1 cellular context compared by ENCODE assay signal in genomic region chr5:59661939-59662615, GRCh38.
TF ChIP-seq lines count a peak whose summit lies in the region.

No MANE protein-coding gene starts in this region.

TF ChIP-seq in HepG2, 621 proteins besides CTCF, POLR2A, EP300 and RAD21 (continued from another document):
- TF ChIP-seq, protein P1, sequence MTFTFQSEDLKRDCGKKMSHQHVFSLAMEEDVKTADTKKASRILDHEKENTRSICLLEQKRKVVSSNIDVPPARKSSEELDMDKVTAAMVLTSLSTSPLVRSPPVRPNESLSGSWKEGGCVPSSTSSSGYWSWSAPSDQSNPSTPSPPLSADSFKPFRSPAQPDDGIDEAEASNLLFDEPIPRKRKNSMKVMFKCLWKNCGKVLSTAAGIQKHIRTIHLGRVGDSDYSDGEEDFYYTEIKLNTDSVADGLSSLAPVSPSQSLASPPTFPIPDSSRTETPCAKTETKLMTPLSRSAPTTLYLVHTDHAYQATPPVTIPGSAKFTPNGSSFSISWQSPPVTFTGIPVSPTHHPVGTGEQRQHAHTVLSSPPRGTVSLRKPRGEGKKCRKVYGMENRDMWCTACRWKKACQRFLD (CRISPR knock-in tag; IDR thresholded peaks at IDR 0.05; ENCODE audit: borderline replicate concordance) = no peak
- TF ChIP-seq SAP130 (CRISPR knock-in tag; IDR thresholded peaks at IDR 0.05; ENCODE audit: low read depth) (peak; percentile 38; the same call in 1 of the 2 replicates), ZNF510 (CRISPR knock-in tag; IDR thresholded peaks at IDR 0.05; ENCODE audit: low read depth) (no peak), NCOR1 (IDR thresholded peaks at IDR 0.05; ENCODE audit: borderline replicate concordance, low read length) (0 out of 2 replicates have a peak, but pooled peaks have one; percentile 20), FOXA1 (IDR thresholded peaks at IDR 0.05) (no peak), FOXA1 (CRISPR knock-in tag; IDR thresholded peaks at IDR 0.05) (no peak), ZIK1 (CRISPR knock-in tag; IDR thresholded peaks at IDR 0.05; ENCODE audit: borderline replicate concordance, low read depth) (no peak), ZNF143 (CRISPR knock-in tag; IDR thresholded peaks at IDR 0.05) (no peak), SOX5 (CRISPR knock-in tag; IDR thresholded peaks at IDR 0.05; ENCODE audit: borderline replicate concordance) (peak; percentile 63), ZNF652 (CRISPR knock-in tag; IDR thresholded peaks at IDR 0.05; ENCODE audit: borderline replicate concordance, low read depth) (no peak), MEIS2 (CRISPR knock-in tag; IDR thresholded peaks at IDR 0.05) (peak; percentile 89), POGZ (CRISPR knock-in tag; IDR thresholded peaks at IDR 0.05) (peak; percentile 87), NFIC (IDR thresholded peaks at IDR 0.05; ENCODE audit: low read length) (0 out of 2 replicates have a peak, but pooled peaks have one; percentile 23), HNRNPK (IDR thresholded peaks at IDR 0.05; ENCODE audit: low read depth, low read length, poor library complexity, severe bottlenecking) (no peak), HNF4A (CRISPR knock-in tag; IDR thresholded peaks at IDR 0.05) (peak; percentile 67), TFAP4 (IDR thresholded peaks at IDR 0.05; ENCODE audit: borderline replicate concordance, low read depth) (peak; percentile 59), MEIS1 (CRISPR knock-in tag; IDR thresholded peaks at IDR 0.05; ENCODE audit: borderline replicate concordance) (peak; percentile 75), ZMYM4 (CRISPR knock-in tag; IDR thresholded peaks at IDR 0.05) (peak; percentile 44; the same call in 1 of the 2 replicates), NPAS2 (CRISPR knock-in tag; IDR thresholded peaks at IDR 0.05; ENCODE audit: borderline replicate concordance) (no peak), ZNF251 (CRISPR knock-in tag; IDR thresholded peaks at IDR 0.05) (no peak), KLF12 (CRISPR knock-in tag; IDR thresholded peaks at IDR 0.05; ENCODE audit: borderline replicate concordance) (no peak), MED1 (CRISPR knock-in tag; IDR thresholded peaks at IDR 0.05) (0 out of 2 replicates have a peak, but pooled peaks have one; percentile 27), EZH2 (conservative IDR thresholded peaks at IDR 0.05; ENCODE audit: low read depth, low read length) (no peak), ARID4A (CRISPR knock-in tag; IDR thresholded peaks at IDR 0.05; ENCODE audit: borderline replicate concordance) (no peak), ONECUT2 (CRISPR knock-in tag; IDR thresholded peaks at IDR 0.05) (no peak), BHLHE40 (IDR thresholded peaks at IDR 0.05; ENCODE audit: low read length) (no peak), MZF1 (CRISPR knock-in tag; IDR thresholded peaks at IDR 0.05; ENCODE audit: borderline replicate concordance) (no peak), PHF8 (CRISPR knock-in tag; IDR thresholded peaks at IDR 0.05) (no peak), PAX8 (CRISPR knock-in tag; IDR thresholded peaks at IDR 0.05; ENCODE audit: borderline replicate concordance) (no peak), SALL1 (CRISPR knock-in tag; IDR thresholded peaks at IDR 0.05) (peak; percentile 52), TCF7 (IDR thresholded peaks at IDR 0.05; ENCODE audit: low read depth) (peak; percentile 67), SOX13 (IDR thresholded peaks at IDR 0.05) (0 out of 2 replicates have a peak, but pooled peaks have one; percentile 21), SOX13 (CRISPR knock-in tag; conservative IDR thresholded peaks at IDR 0.05 in 1 of 2, IDR thresholded peaks at IDR 0.05 in 1 of 2) (peak in 1 of 2 experiments; percentile 31; a peak in 1 of 4 replicates), ZNF136 (CRISPR knock-in tag; IDR thresholded peaks at IDR 0.05; ENCODE audit: low read depth) (no peak), HNF4G (IDR thresholded peaks at IDR 0.05; ENCODE audit: borderline replicate concordance, low read depth, low read length) (peak; percentile 28; the same call in 1 of the 2 replicates), HNF4G (CRISPR knock-in tag; IDR thresholded peaks at IDR 0.05; ENCODE audit: borderline replicate concordance, low read depth) (no peak), ZNF777 (CRISPR knock-in tag; IDR thresholded peaks at IDR 0.05) (no peak), TAF15 (IDR thresholded peaks at IDR 0.05; ENCODE audit: low read depth, low read length, poor library complexity, severe bottlenecking) (no peak)
- TF ChIP-seq, protein P2, sequence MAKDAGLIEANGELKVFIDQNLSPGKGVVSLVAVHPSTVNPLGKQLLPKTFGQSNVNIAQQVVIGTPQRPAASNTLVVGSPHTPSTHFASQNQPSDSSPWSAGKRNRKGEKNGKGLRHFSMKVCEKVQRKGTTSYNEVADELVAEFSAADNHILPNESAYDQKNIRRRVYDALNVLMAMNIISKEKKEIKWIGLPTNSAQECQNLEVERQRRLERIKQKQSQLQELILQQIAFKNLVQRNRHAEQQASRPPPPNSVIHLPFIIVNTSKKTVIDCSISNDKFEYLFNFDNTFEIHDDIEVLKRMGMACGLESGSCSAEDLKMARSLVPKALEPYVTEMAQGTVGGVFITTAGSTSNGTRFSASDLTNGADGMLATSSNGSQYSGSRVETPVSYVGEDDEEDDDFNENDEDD (CRISPR knock-in tag; IDR thresholded peaks at IDR 0.05; ENCODE audit: borderline replicate concordance) = no peak
- TF ChIP-seq, protein P3, sequence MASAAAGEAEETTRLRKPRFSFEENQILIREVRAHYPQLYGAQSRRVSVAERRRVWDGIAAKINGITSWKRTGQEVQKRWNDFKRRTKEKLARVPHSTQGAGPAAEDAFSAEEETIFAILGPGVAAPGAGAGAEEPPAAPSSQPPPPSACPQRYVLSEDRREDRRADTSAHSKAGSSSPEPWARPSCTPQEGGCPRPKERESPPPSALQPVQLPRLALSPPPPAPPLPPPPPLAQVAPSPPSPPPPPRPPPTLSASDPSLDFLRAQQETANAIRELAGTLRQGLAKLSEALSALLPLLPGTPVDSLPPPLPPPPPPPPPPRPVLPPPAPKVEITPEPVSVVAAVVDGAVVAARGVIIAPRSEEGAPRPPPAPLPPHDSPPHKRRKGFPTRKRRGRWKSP (CRISPR knock-in tag; IDR thresholded peaks at IDR 0.05) = no peak
- TF ChIP-seq, protein P4, sequence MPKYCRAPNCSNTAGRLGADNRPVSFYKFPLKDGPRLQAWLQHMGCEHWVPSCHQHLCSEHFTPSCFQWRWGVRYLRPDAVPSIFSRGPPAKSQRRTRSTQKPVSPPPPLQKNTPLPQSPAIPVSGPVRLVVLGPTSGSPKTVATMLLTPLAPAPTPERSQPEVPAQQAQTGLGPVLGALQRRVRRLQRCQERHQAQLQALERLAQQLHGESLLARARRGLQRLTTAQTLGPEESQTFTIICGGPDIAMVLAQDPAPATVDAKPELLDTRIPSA (CRISPR knock-in tag; IDR thresholded peaks at IDR 0.05; ENCODE audit: borderline replicate concordance) = no peak
- TF ChIP-seq, protein P5, sequence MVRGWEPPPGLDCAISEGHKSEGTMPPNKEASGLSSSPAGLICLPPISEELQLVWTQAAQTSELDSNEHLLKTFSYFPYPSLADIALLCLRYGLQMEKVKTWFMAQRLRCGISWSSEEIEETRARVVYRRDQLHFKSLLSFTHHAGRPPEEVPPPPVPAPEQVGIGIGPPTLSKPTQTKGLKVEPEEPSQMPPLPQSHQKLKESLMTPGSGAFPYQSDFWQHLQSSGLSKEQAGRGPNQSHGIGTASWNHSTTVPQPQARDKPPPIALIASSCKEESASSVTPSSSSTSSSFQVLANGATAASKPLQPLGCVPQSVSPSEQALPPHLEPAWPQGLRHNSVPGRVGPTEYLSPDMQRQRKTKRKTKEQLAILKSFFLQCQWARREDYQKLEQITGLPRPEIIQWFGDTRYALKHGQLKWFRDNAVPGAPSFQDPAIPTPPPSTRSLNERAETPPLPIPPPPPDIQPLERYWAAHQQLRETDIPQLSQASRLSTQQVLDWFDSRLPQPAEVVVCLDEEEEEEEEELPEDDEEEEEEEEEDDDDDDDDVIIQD (CRISPR knock-in tag; IDR thresholded peaks at IDR 0.05; ENCODE audit: low read depth) = 0 out of 2 replicates have a peak, but pooled peaks have one; percentile 19
- TF ChIP-seq, protein P6, sequence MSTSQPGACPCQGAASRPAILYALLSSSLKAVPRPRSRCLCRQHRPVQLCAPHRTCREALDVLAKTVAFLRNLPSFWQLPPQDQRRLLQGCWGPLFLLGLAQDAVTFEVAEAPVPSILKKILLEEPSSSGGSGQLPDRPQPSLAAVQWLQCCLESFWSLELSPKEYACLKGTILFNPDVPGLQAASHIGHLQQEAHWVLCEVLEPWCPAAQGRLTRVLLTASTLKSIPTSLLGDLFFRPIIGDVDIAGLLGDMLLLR (CRISPR knock-in tag; IDR thresholded peaks at IDR 0.05) = no peak
- TF ChIP-seq, protein P7, sequence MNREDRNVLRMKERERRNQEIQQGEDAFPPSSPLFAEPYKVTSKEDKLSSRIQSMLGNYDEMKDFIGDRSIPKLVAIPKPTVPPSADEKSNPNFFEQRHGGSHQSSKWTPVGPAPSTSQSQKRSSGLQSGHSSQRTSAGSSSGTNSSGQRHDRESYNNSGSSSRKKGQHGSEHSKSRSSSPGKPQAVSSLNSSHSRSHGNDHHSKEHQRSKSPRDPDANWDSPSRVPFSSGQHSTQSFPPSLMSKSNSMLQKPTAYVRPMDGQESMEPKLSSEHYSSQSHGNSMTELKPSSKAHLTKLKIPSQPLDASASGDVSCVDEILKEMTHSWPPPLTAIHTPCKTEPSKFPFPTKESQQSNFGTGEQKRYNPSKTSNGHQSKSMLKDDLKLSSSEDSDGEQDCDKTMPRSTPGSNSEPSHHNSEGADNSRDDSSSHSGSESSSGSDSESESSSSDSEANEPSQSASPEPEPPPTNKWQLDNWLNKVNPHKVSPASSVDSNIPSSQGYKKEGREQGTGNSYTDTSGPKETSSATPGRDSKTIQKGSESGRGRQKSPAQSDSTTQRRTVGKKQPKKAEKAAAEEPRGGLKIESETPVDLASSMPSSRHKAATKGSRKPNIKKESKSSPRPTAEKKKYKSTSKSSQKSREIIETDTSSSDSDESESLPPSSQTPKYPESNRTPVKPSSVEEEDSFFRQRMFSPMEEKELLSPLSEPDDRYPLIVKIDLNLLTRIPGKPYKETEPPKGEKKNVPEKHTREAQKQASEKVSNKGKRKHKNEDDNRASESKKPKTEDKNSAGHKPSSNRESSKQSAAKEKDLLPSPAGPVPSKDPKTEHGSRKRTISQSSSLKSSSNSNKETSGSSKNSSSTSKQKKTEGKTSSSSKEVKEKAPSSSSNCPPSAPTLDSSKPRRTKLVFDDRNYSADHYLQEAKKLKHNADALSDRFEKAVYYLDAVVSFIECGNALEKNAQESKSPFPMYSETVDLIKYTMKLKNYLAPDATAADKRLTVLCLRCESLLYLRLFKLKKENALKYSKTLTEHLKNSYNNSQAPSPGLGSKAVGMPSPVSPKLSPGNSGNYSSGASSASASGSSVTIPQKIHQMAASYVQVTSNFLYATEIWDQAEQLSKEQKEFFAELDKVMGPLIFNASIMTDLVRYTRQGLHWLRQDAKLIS (CRISPR knock-in tag; IDR thresholded peaks at IDR 0.05) = no peak
- TF ChIP-seq, protein P8, sequence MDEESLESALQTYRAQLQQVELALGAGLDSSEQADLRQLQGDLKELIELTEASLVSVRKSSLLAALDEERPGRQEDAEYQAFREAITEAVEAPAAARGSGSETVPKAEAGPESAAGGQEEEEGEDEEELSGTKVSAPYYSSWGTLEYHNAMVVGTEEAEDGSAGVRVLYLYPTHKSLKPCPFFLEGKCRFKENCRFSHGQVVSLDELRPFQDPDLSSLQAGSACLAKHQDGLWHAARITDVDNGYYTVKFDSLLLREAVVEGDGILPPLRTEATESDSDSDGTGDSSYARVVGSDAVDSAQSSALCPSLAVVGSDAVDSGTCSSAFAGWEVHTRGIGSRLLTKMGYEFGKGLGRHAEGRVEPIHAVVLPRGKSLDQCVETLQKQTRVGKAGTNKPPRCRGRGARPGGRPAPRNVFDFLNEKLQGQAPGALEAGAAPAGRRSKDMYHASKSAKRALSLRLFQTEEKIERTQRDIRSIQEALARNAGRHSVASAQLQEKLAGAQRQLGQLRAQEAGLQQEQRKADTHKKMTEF (CRISPR knock-in tag; IDR thresholded peaks at IDR 0.05) = no peak
TF ChIP-seq in HepG2: peak in this region for 25.
